In the genomic region with DNA sequence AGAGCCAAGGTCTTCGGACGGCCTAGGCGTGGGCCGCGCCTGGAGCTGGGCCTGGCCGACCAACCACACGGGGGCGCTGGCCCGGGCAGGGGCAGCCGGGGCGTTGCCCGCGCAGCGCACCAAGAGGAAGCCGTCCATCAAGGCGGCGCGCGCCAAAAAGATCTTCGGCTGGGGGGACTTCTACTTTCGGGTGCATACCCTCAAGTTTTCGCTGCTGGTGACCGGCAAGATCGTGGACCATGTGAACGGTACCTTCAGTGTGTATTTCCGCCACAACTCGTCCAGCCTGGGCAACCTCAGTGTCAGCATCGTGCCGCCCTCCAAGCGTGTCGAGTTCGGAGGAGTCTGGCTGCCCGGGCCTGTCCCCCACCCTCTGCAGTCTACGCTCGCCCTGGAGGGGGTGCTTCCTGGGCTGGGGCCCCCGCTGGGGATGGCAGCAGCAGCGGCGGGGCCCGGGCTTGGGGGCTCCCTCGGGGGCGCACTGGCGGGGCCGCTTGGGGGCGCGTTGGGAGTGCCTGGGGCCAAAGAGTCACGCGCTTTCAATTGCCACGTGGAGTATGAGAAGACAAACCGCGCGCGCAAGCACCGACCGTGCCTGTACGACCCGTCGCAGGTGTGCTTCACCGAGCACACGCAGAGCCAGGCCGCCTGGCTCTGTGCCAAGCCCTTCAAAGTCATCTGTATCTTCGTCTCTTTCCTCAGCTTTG, we compare ENCODE assay signal across 8 cellular contexts. TPM values are rescaled to one million over a fixed set of nuclear protein-coding genes. Genes with fewer than 3 reads are reported as not detected.
DNase-seq lines count a peak whose midpoint lies in the region; ATAC-seq and TF ChIP-seq lines count a peak whose summit lies in the region.

No MANE protein-coding gene starts in this region.

- peaks cover 0 to 6% of the 10 kb centered on the region in 2 experiments; a peak in 1 of 4 replicates for H3K4me1 ChIP-seq in SK-N-SH (ENCODE audit: control insufficient read depth in 1 of 2, insufficient read depth in 2 of 2, low read depth in 1 of 2, low read length in 1 of 2)

- H3K9ac ChIP-seq in SK-N-SH = no peak overlapping the region

- TF ChIP-seq EP300 in SK-N-SH (IDR thresholded peaks at IDR 0.05; ENCODE audit: borderline replicate concordance in 1 of 2, low read depth in 1 of 2, low read length in 1 of 2) = no peak

- no peak for ATAC-seq in SK-N-SH treated with all-trans-retinoic acid at 6 μM for 48 hours
- ATAC-seq in natural killer cell = no peak
- ATAC-seq in GM18858 (IDR thresholded peaks at IDR 0.05; ENCODE audit: unreplicated experiment) = no peak
- ATAC-seq in GM19452 (IDR thresholded peaks at IDR 0.05; ENCODE audit: unreplicated experiment) = no peak

- no peaks in the 10 kb centered on the region for H3F3A ChIP-seq in SK-N-SH (replicated peaks; ENCODE audit: insufficient read depth)

- H3K79me2 ChIP-seq in SK-N-SH (ENCODE audit: insufficient read depth) = peaks cover 6% of the 10 kb centered on the region

- intact Hi-C loops in natural killer cell (cut with micrococcal nuclease) = loop anchor here (1.0 kb wide), 1 partner anchor 9 kb away; a partner anchor contains a TSS

- peaks cover 46 to 58% of the 10 kb centered on the region in 2 donors for H3K27me3 Mint-ChIP-seq in natural killer cell (ENCODE audit: low read depth in 2 of 2)

- TF ChIP-seq CTCF in SK-N-SH (IDR thresholded peaks at IDR 0.05) (peak; percentile 37), VCaP (conservative IDR thresholded peaks at IDR 0.05) (no peak), coronary artery (IDR thresholded peaks at IDR 0.05) (no peak), natural killer cell (IDR thresholded peaks at IDR 0.05) (peak; percentile 60)

- H3K9me3 ChIP-seq in SK-N-SH = no peaks in the 10 kb centered on the region

- H3K27ac ChIP-seq in SK-N-SH (ENCODE audit: low read depth in 2 of 2, low read length in 1 of 2) (no peak overlapping the region), VCaP (peak overlapping the region; percentile 13; the same call in 1 of the 2 replicates), coronary artery (no peak overlapping the region)

- 84% methylated on average over 21 of the region's 61 CpGs for WGBS in SK-N-SH (ENCODE audit: low lambda C conversion rate)

- POLR2A ChIA-PET in SK-N-SH (lab: Yijun Ruan, JAX) = interaction anchor here (0.6 kb wide), 1 partner anchor 16 kb away, joined by 3 read pairs; no protein-coding TSS in a partner anchor

- no peaks in the 10 kb centered on the region for H3K36me3 Mint-ChIP-seq in natural killer cell

- CTCF ChIA-PET in SK-N-SH (lab: Yijun Ruan, JAX) = interaction anchor here (1.1 to 31.5 kb wide), 5 partner anchors 13 to 230 kb away, joined by 5 to 937 read pairs (median 6); a partner anchor contains a TSS

- H3K4me3 Mint-ChIP-seq in natural killer cell = peak overlapping the region; percentile 47

- no peak overlapping the region for H3K4me2 ChIP-seq in SK-N-SH

- H2AFZ ChIP-seq in SK-N-SH (ENCODE audit: low read depth) = no peak overlapping the region

- no peaks in the 10 kb centered on the region for H3K9me2 ChIP-seq in SK-N-SH

- DNase-seq in SK-N-SH (no peak), coronary artery (ENCODE audit: low spot score) (no peak), natural killer cell (peak; percentile 63), AG20443 (ENCODE audit: low spot score) (no peak)

- no peak for TF ChIP-seq RAD21 in SK-N-SH (IDR thresholded peaks at IDR 0.05; ENCODE audit: low read length)

- H3K36me3 ChIP-seq in SK-N-SH (replicated peaks in 1 of 2; ENCODE audit: control insufficient read depth in 1 of 2, insufficient read depth in 2 of 2, low read length in 1 of 2) = no peaks in the 10 kb centered on the region

- H3K27ac Mint-ChIP-seq in natural killer cell = peak overlapping the region in 1 of 2 donors; percentile 82

- no peaks in the 10 kb centered on the region for H3K9me3 Mint-ChIP-seq in natural killer cell

- peaks cover 54 to 82% of the 10 kb centered on the region in 2 donors for H3K4me1 Mint-ChIP-seq in natural killer cell

- H4K20me1 ChIP-seq in SK-N-SH (ENCODE audit: insufficient read depth) = no peaks in the 10 kb centered on the region

- peaks cover 20% of the 10 kb centered on the region; the same call in 1 of the 2 replicates for H3K27me3 ChIP-seq in SK-N-SH (ENCODE audit: insufficient read depth)

- no peak overlapping the region; a peak in 1 of 4 replicates for H3K4me3 ChIP-seq in SK-N-SH (ENCODE audit: low read depth in 2 of 2, low read length in 1 of 2)
- H3K4me3 ChIP-seq in coronary artery = peak overlapping the region; percentile 25

TF ChIP-seq in SK-N-SH, 30 proteins besides CTCF, POLR2A, EP300 and RAD21 (continues in another document):
- TF ChIP-seq TAF1 (IDR thresholded peaks at IDR 0.05; ENCODE audit: borderline replicate concordance, low read depth, low read length) = no peak
- TF ChIP-seq NRF1 (IDR thresholded peaks at IDR 0.05; ENCODE audit: low read depth, low read length) = no peak
- no peak for TF ChIP-seq MXI1 (IDR thresholded peaks at IDR 0.05; ENCODE audit: low read depth, low read length)
- no peak for TF ChIP-seq SIN3A (IDR thresholded peaks at IDR 0.05; ENCODE audit: borderline replicate concordance, low read depth, low read length)
- TF ChIP-seq, protein P1, sequence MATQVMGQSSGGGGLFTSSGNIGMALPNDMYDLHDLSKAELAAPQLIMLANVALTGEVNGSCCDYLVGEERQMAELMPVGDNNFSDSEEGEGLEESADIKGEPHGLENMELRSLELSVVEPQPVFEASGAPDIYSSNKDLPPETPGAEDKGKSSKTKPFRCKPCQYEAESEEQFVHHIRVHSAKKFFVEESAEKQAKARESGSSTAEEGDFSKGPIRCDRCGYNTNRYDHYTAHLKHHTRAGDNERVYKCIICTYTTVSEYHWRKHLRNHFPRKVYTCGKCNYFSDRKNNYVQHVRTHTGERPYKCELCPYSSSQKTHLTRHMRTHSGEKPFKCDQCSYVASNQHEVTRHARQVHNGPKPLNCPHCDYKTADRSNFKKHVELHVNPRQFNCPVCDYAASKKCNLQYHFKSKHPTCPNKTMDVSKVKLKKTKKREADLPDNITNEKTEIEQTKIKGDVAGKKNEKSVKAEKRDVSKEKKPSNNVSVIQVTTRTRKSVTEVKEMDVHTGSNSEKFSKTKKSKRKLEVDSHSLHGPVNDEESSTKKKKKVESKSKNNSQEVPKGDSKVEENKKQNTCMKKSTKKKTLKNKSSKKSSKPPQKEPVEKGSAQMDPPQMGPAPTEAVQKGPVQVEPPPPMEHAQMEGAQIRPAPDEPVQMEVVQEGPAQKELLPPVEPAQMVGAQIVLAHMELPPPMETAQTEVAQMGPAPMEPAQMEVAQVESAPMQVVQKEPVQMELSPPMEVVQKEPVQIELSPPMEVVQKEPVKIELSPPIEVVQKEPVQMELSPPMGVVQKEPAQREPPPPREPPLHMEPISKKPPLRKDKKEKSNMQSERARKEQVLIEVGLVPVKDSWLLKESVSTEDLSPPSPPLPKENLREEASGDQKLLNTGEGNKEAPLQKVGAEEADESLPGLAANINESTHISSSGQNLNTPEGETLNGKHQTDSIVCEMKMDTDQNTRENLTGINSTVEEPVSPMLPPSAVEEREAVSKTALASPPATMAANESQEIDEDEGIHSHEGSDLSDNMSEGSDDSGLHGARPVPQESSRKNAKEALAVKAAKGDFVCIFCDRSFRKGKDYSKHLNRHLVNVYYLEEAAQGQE (IDR thresholded peaks at IDR 0.05; ENCODE audit: low read depth, low read length) = no peak
- TF ChIP-seq ELF1 (IDR thresholded peaks at IDR 0.05) = no peak

TF ChIP-seq in SK-N-SH treated with all-trans-retinoic acid at 6 μM for 48 hours, 23 proteins besides CTCF, POLR2A, EP300 and RAD21 (continues in another document):
- TF ChIP-seq, protein P2, sequence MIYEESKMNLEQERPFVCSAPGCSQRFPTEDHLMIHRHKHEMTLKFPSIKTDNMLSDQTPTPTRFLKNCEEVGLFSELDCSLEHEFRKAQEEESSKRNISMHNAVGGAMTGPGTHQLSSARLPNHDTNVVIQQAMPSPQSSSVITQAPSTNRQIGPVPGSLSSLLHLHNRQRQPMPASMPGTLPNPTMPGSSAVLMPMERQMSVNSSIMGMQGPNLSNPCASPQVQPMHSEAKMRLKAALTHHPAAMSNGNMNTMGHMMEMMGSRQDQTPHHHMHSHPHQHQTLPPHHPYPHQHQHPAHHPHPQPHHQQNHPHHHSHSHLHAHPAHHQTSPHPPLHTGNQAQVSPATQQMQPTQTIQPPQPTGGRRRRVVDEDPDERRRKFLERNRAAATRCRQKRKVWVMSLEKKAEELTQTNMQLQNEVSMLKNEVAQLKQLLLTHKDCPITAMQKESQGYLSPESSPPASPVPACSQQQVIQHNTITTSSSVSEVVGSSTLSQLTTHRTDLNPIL (CRISPR knock-in tag; IDR thresholded peaks at IDR 0.05; ENCODE audit: low read depth) = no peak

RNA-seq across cellular contexts. Expression of a gene that starts 4.4 kb away (rescaled TPM):
- 181 and 204 TPM in 2 replicates for polyA plus RNA-seq in SK-N-SH (2012; rRNA removed)
- 86.1 and 133 TPM in 2 replicates for polyA plus RNA-seq in SK-N-SH (2012; cell fraction: cytosol; rRNA removed)
- 206 and 207 TPM in 2 replicates for polyA plus RNA-seq in SK-N-SH (2012; cell fraction: nucleus; rRNA removed)
- 10 to 100 TPM; 28.6 to 39.3 (median 34.9) TPM for total RNA-seq in natural killer cell

RNA-seq across cellular contexts. Expression of a gene that starts 8.5 kb away (rescaled TPM):
- polyA plus RNA-seq in SK-N-SH (2012; rRNA removed) = 0.18 and 0.31 TPM in 2 replicates
- 0.12 and 0.24 TPM in 2 replicates for polyA plus RNA-seq in SK-N-SH (2012; cell fraction: cytosol; rRNA removed)
- polyA plus RNA-seq in SK-N-SH (2012; cell fraction: nucleus; rRNA removed) = 0.25 and 0.45 TPM in 2 replicates
- under 1 TPM in 1 of 3 donors, not detected in 2; 0.82 TPM for total RNA-seq in natural killer cell

RNA-seq across cellular contexts. Expression of a gene that starts 25.9 kb away (rescaled TPM):
- 0.63 and 0.76 TPM in 2 replicates for polyA plus RNA-seq in SK-N-SH (2012; rRNA removed)
- 0.38 and 0.51 TPM in 2 replicates for polyA plus RNA-seq in SK-N-SH (2012; cell fraction: cytosol; rRNA removed)
- polyA plus RNA-seq in SK-N-SH (2012; cell fraction: nucleus; rRNA removed) = 5.4 and 7.1 TPM in 2 replicates
- total RNA-seq in natural killer cell = 1 to 10 TPM; 2.4 to 4.1 (median 3.8) TPM

Comparison
In these comparisons a context has a peak if more than half of its experiments do, and no peak if none do; other contexts are left out.
1. CTCF ChIP-seq: peak in SK-N-SH (single experiment) and natural killer cell (single experiment); none in VCaP (single experiment) and coronary artery (single experiment).